Comparison of ENCODE assay signal across 12 cellular contexts in the genomic region with DNA sequence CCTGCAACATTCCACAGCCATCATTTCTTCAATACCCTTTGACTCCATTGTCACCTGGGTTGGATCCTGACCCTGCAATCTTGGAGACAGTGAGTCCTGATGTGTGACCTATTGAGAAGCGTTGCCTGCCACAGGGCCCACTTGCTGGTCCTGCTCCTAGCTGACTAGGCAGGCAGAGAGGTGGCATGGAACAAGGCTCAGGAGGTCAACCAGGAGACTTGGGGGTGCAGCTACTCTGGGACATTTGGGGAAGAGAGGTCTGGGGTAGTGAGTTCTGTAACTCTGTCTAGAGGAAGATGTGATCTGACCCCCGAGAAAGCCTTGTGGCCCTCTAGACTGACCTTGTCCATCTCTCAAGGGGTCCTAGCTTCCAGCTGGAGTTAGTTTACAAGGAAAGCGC. TPM values are rescaled to one million over a fixed set of nuclear protein-coding genes. Genes with fewer than 3 reads are reported as not detected.
A peak's percentile ranks its signal among the peaks of the same experiment; 100 is the strongest.
DNase-seq lines count a peak whose midpoint lies in the region; ATAC-seq, FAIRE-seq and TF ChIP-seq lines count a peak whose summit lies in the region.
"Had no signal": no experiment of that assay in that cellular context is flagged by ENCODE, and none has a peak within 500 bp of the region (broad histone marks: within the 10 kb centered on the region; RNA-seq: fewer than 3 reads in every experiment).

No MANE protein-coding gene starts in this region.

- 87% methylated on average over 3 of the region's 3 CpGs for WGBS in A549 (ENCODE audit: missing lambda C conversion rate)
- no CpG with 5 or more reads among the region's 3 CpGs for WGBS in mesendoderm (ENCODE audit: extremely low coverage, insufficient coverage, low lambda C conversion rate)

- no peak overlapping the region for H2AK5ac ChIP-seq in mesendoderm (ENCODE audit: low read length)

- POLR2A ChIA-PET in A549 (lab: Yijun Ruan, JAX), result interaction anchor here (1.1 to 1.9 kb wide), 2 partner anchors 98 to 110 kb away, joined by 3 to 6 read pairs; partner anchors contain the start of gene H2AZ2
- POLR2A ChIA-PET in activated CD8-positive, alpha-beta T cell treated with anti-CD3 and anti-CD28 coated beads for 36 hours (lab: Charles Lee), result interaction anchor here (0.9 to 3.2 kb wide), 11 partner anchors 13 to 361 kb away, joined by 3 to 18 read pairs (median 5); partner anchors contain the start of genes H2AZ2, OGDH, PPIA and TBRG4

- no peak for TF ChIP-seq EP300 in A549 (IDR thresholded peaks at IDR 0.05)

- H3K27me3 ChIP-seq in mesendoderm (ENCODE audit: insufficient read depth, low read length, poor library complexity) (no peaks in the 10 kb centered on the region), uterus (no peaks in the 10 kb centered on the region)
- H3K27me3 ChIP-seq: upper lobe of right lung had no signal

- H3K4me1 ChIP-seq in A549 (peaks cover 32% of the 10 kb centered on the region), mesendoderm (ENCODE audit: control insufficient read depth, low read depth, low read length) (no peaks in the 10 kb centered on the region), uterus (peaks cover 5 to 11% of the 10 kb centered on the region in 2 donors)

- no peak overlapping the region for H3K4me3 ChIP-seq in A549
- H3K4me3 ChIP-seq in GM08714 (ENCODE audit: low read length), result peak overlapping the region; percentile 87
- no peak overlapping the region for H3K4me3 ChIP-seq in mesendoderm (ENCODE audit: low read length)
- no peak overlapping the region for H3K4me3 ChIP-seq in uterus
- H3K4me3 ChIP-seq: mucosa of descending colon had no signal

- H3K27ac ChIP-seq in A549 (no peak overlapping the region), mesendoderm (ENCODE audit: low read depth, low read length) (no peak overlapping the region), uterus (no peak overlapping the region)

- no peaks in the 10 kb centered on the region for H3K27me3 Mint-ChIP-seq in activated CD8-positive, alpha-beta T cell treated with anti-CD3 and anti-CD28 coated beads for 36 hours

- H3K18ac ChIP-seq in mesendoderm (ENCODE audit: low read length), result no peak overlapping the region

- no peak overlapping the region for H4K5ac ChIP-seq in mesendoderm (ENCODE audit: low read length)

- no peak for TF ChIP-seq POLR2A in A549 (IDR thresholded peaks at IDR 0.05; ENCODE audit: low read length)
- TF ChIP-seq POLR2A in uterus (IDR thresholded peaks at IDR 0.05), result no peak

- no peak for FAIRE-seq in A549 (lab: Jason Lieb, UNC)

- peaks cover 16% of the 10 kb centered on the region for H3K79me2 ChIP-seq in mesendoderm (ENCODE audit: control insufficient read depth, insufficient read depth, low read length)

- no peak for TF ChIP-seq CTCF in A549 (IDR thresholded peaks at IDR 0.05)
- no peak for TF ChIP-seq CTCF in activated CD8-positive, alpha-beta T cell treated with anti-CD3 and anti-CD28 coated beads for 36 hours (IDR thresholded peaks at IDR 0.05)
- no peak for TF ChIP-seq CTCF in uterus (IDR thresholded peaks at IDR 0.05)

- peak overlapping the region; percentile 82 for H3K27ac Mint-ChIP-seq in activated CD8-positive, alpha-beta T cell treated with anti-CD3 and anti-CD28 coated beads for 36 hours

- H3K4me3 Mint-ChIP-seq in activated CD8-positive, alpha-beta T cell treated with anti-CD3 and anti-CD28 coated beads for 36 hours, result peak overlapping the region; percentile 83

- no peak for TF ChIP-seq RAD21 in A549 (conservative IDR thresholded peaks at IDR 0.05 in 1 of 2, IDR thresholded peaks at IDR 0.05 in 1 of 2)

- DNase-seq in A549 (ENCODE audit: low read depth in 1 of 2, low spot score in 1 of 2), result no peak
- DNase-seq in activated CD8-positive, alpha-beta T cell treated with anti-CD3 and anti-CD28 coated beads for 36 hours, result no peak
- DNase-seq in mesendoderm, result no peak
- no peak for DNase-seq in GOT3 (lab: John Stamatoyannopoulos, UW)
- DNase-seq in NCI-H2196 treated with DMSO at 0.1 percent for 48 hours (lab: John Stamatoyannopoulos, UW; ENCODE audit: unreplicated experiment), result no peak
- DNase-seq in uterus, result no peak
- DNase-seq: amygdala, mucosa of descending colon, NCI-H526 treated with DMSO at 0.1 percent for 48 hours, upper lobe of right lung had no signal

- H3K9me3 ChIP-seq in A549, result no peaks in the 10 kb centered on the region
- no peaks in the 10 kb centered on the region for H3K9me3 ChIP-seq in uterus
- H3K9me3 ChIP-seq: mucosa of descending colon, upper lobe of right lung had no signal

- H3K79me1 ChIP-seq in mesendoderm (ENCODE audit: low read length), result peaks cover 21% of the 10 kb centered on the region

- H4K8ac ChIP-seq in mesendoderm (ENCODE audit: low read depth, low read length), result no peak overlapping the region

- H3K4me2 ChIP-seq in A549 (peak overlapping the region; percentile 84; the same call in 2 of the 3 replicates), mesendoderm (ENCODE audit: low read length) (no peak overlapping the region)

- no peak overlapping the region for H3K4ac ChIP-seq in mesendoderm (ENCODE audit: low read depth, low read length)

- CTCF ChIA-PET in A549 (lab: Yijun Ruan, JAX), result interaction anchor here (1.4 to 3.5 kb wide), 4 partner anchors 15 to 162 kb away, joined by 3 to 11 read pairs (median 5); partner anchors contain the start of genes H2AZ2 and OGDH
- CTCF ChIA-PET in activated CD8-positive, alpha-beta T cell treated with anti-CD3 and anti-CD28 coated beads for 36 hours (lab: Charles Lee), result interaction anchor here (1.0 to 1.5 kb wide), 6 partner anchors 15 to 385 kb away, joined by 3 to 4 read pairs (median 3); partner anchors contain the start of gene DDX56

- H3K56ac ChIP-seq in mesendoderm (ENCODE audit: low read length), result no peak overlapping the region

- no peak overlapping the region for H3K9ac ChIP-seq in mesendoderm (ENCODE audit: low read length)

- no peaks in the 10 kb centered on the region for H3K9me3 Mint-ChIP-seq in activated CD8-positive, alpha-beta T cell treated with anti-CD3 and anti-CD28 coated beads for 36 hours

- no peak for ATAC-seq in A549
- no peak for ATAC-seq in activated CD8-positive, alpha-beta T cell treated with anti-CD3 and anti-CD28 coated beads for 36 hours
- ATAC-seq in activated CD4-positive, CD25-positive, alpha-beta regulatory T cell treated with anti-CD3 and anti-CD28 coated beads, Interleukin-2, amount 50 U/mL, for 24 hours, result no peak
- ATAC-seq: mucosa of descending colon, upper lobe of right lung had no signal

- peaks cover 43% of the 10 kb centered on the region for H3K4me1 Mint-ChIP-seq in activated CD8-positive, alpha-beta T cell treated with anti-CD3 and anti-CD28 coated beads for 36 hours (ENCODE audit: low read depth)

- peak overlapping the region; percentile 15 for H3K23ac ChIP-seq in mesendoderm (ENCODE audit: low read length)

- peaks cover 24% of the 10 kb centered on the region for H3K36me3 Mint-ChIP-seq in activated CD8-positive, alpha-beta T cell treated with anti-CD3 and anti-CD28 coated beads for 36 hours (ENCODE audit: low read depth)

- H3K36me3 ChIP-seq in mesendoderm (ENCODE audit: control insufficient read depth, insufficient read depth, low read length) (no peaks in the 10 kb centered on the region), uterus (no peaks in the 10 kb centered on the region)
- H3K36me3 ChIP-seq: upper lobe of right lung had no signal

- intact Hi-C loops in activated CD8-positive, alpha-beta T cell treated with anti-CD3 and anti-CD28 coated beads for 36 hours (cut with micrococcal nuclease), result loop anchor here (10.0 kb wide), 1 partner anchor 166 kb away; the partner anchor contains the start of gene TMED4
- intact Hi-C loops in uterus (cut with DNase I; ENCODE audit: low total_unique reads), result no loop called here

- H2BK5ac ChIP-seq in mesendoderm (ENCODE audit: low read length), result no peak overlapping the region

- no peak overlapping the region for H2BK15ac ChIP-seq in mesendoderm (replicated peaks; ENCODE audit: low read depth)

- H2BK120ac ChIP-seq in mesendoderm (ENCODE audit: low read depth, low read length), result no peak overlapping the region

TF ChIP-seq in A549, 52 proteins besides CTCF, POLR2A, EP300 and RAD21:
- TF ChIP-seq FOXS1 (CRISPR knock-in tag; IDR thresholded peaks at IDR 0.05) (no peak), SREBF2 (IDR thresholded peaks at IDR 0.05) (no peak), CBX8 (IDR thresholded peaks at IDR 0.05) (no peak), CHD2 (IDR thresholded peaks at IDR 0.05; ENCODE audit: low read length, partially characterized antibody) (no peak), E2F6 (IDR thresholded peaks at IDR 0.05; ENCODE audit: borderline replicate concordance, low read depth) (no peak)

RNA-seq across cellular contexts. Expression of gene ZMIZ2, which starts 1.8 kb away (rescaled TPM):
- polyA plus RNA-seq in A549 (2011; rRNA removed) (4.3 and 6.9 TPM in 2 replicates), A549 (2017; fragmentation: RNase III; extraction: RNeasy Plus Mini Kit Qiagen cat#74134 plus additional on column Dnase treatment) (21.7 to 24.5 TPM (median 23.9 TPM) in 3 replicates)
- 8.1 and 11.7 TPM in 2 replicates for polyA plus RNA-seq in A549 (2012; cell fraction: cytosol; rRNA removed)
- 68.0 and 69.2 TPM in 2 replicates for polyA plus RNA-seq in A549 (2012; cell fraction: nucleus; rRNA removed)
- polyA minus RNA-seq in A549 (2011; rRNA and poly(A)+ RNA removed), result 12.2 and 15.3 TPM in 2 replicates
- 100 to 1,000 TPM; 131 to 134 TPM for total RNA-seq in activated CD8-positive, alpha-beta T cell treated with anti-CD3 and anti-CD28 coated beads for 36 hours
- 33.4 TPM for polyA plus RNA-seq in mesendoderm (2013, experiment 1 of 2)
- 34.8 TPM for polyA plus RNA-seq in mesendoderm (2013, experiment 2 of 2)
- 10 to 100 TPM in 2 of 4 donors, 1 to 10 TPM in 2; 2.8 to 97.0 (median 12.2) TPM for total RNA-seq in uterus

RNA-seq across cellular contexts. Expression of gene PPIA, which starts 46.1 kb away (rescaled TPM):
- polyA plus RNA-seq in A549 (2011; rRNA removed), result 5,366 and 6,016 TPM in 2 replicates
- 6,087 and 6,712 TPM in 2 replicates for polyA plus RNA-seq in A549 (2012; cell fraction: cytosol; rRNA removed)
- polyA plus RNA-seq in A549 (2012; cell fraction: nucleus; rRNA removed), result 2,383 and 3,176 TPM in 2 replicates
- polyA plus RNA-seq in A549 (2017; fragmentation: RNase III; extraction: RNeasy Plus Mini Kit Qiagen cat#74134 plus additional on column Dnase treatment), result 6,452 to 7,028 TPM (median 6,488 TPM) in 3 replicates
- polyA minus RNA-seq in A549 (2011; rRNA and poly(A)+ RNA removed), result 753 and 870 TPM in 2 replicates
- 1,000 to 10,000 TPM; 2,824 to 2,882 TPM for total RNA-seq in activated CD8-positive, alpha-beta T cell treated with anti-CD3 and anti-CD28 coated beads for 36 hours
- 3,157 TPM for polyA plus RNA-seq in mesendoderm (2013, experiment 1 of 2)
- polyA plus RNA-seq in mesendoderm (2013, experiment 2 of 2), result 3,156 TPM
- 1,000 to 10,000 TPM in 1 of 4 donors, 100 to 1,000 TPM in 3; 474 to 1,393 (median 544) TPM for total RNA-seq in uterus
